8 cellular contexts compared by ENCODE assay signal in genomic region chr11:1763336-1763795, GRCh38. TPM values are rescaled to one million over a fixed set of nuclear protein-coding genes. Genes with fewer than 3 reads are reported as not detected.
DNase-seq lines count a peak whose midpoint lies in the region; ATAC-seq and TF ChIP-seq lines count a peak whose summit lies in the region.

No MANE protein-coding gene starts in this region.

- peak overlapping the region; percentile 83 for H3K4me3 Mint-ChIP-seq in natural killer cell

- H3K27ac ChIP-seq in KMS-11 = no peak overlapping the region
- peak overlapping the region; percentile 89 to 94 for H3K27ac ChIP-seq in coronary artery

- H3K27me3 ChIP-seq in KMS-11 (ENCODE audit: insufficient read depth, low read depth) = no peaks in the 10 kb centered on the region; the same call in 1 of the 2 replicates

- no peaks in the 10 kb centered on the region for H3K36me3 Mint-ChIP-seq in natural killer cell

- H3K4me1 ChIP-seq in KMS-11 (ENCODE audit: low read depth, poor library complexity, severe bottlenecking) = peaks cover 4% of the 10 kb centered on the region

- H4K20me1 ChIP-seq in KMS-11 (ENCODE audit: insufficient read depth) = no peaks in the 10 kb centered on the region

- H3K4me3 ChIP-seq in KMS-11 (IDR thresholded peaks at IDR 0.05; ENCODE audit: insufficient read depth, low read depth, low read length) (no peak overlapping the region), coronary artery (peak overlapping the region; percentile 98)

- H3K79me2 ChIP-seq in KMS-11 (ENCODE audit: insufficient read depth, low read depth) = no peaks in the 10 kb centered on the region

- intact Hi-C loops in natural killer cell (cut with micrococcal nuclease) = no loop called here

- H3K4me2 ChIP-seq in KMS-11 = peak overlapping the region; percentile 64

- peak; percentile 20 to 37 (median 30) for ATAC-seq in natural killer cell

- peak overlapping the region; percentile 47; the same call in 1 of the 2 replicates for H2AFZ ChIP-seq in KMS-11 (ENCODE audit: low read depth)

- no peaks in the 10 kb centered on the region for H3K27me3 Mint-ChIP-seq in natural killer cell (ENCODE audit: low read depth in 2 of 2)

- peak overlapping the region; percentile 77 for H3K9ac ChIP-seq in KMS-11

- H3K27ac Mint-ChIP-seq in natural killer cell = peak overlapping the region in 1 of 2 donors; percentile 93

- H3K9me3 Mint-ChIP-seq in natural killer cell = no peaks in the 10 kb centered on the region

- H3K4me1 Mint-ChIP-seq in natural killer cell = peaks cover 22 to 43% of the 10 kb centered on the region in 2 donors

- peak; percentile 27 for DNase-seq in stimulated activated CD4-positive, alpha-beta T cell treated with anti-CD3 and anti-CD28 coated beads, Interleukin-15, amount 100 ng/mL, for 24 hours
- DNase-seq in stimulated activated CD4-positive, alpha-beta T cell treated with anti-CD3 and anti-CD28 coated beads, Interleukin-4, amount 100 ng/mL, for 4 hours = no peak
- DNase-seq in coronary artery (ENCODE audit: low spot score) = no peak
- no peak for DNase-seq in natural killer cell
- no peak for DNase-seq in SK-N-DZ (ENCODE audit: low spot score)
- DNase-seq in NOMO-1 (lab: John Stamatoyannopoulos, UW; ENCODE audit: unreplicated experiment in 2 of 2) = no peak
- DNase-seq in HK-2 (ENCODE audit: unreplicated experiment) = no peak

- TF ChIP-seq CTCF in KMS-11 (conservative IDR thresholded peaks at IDR 0.05; ENCODE audit: low read depth, low read length) (no peak), coronary artery (IDR thresholded peaks at IDR 0.05) (no peak), natural killer cell (IDR thresholded peaks at IDR 0.05) (no peak)

- no peaks in the 10 kb centered on the region for H3K36me3 ChIP-seq in KMS-11 (ENCODE audit: insufficient read depth)

RNA-seq across cellular contexts. Expression of gene CTSD, which starts 0.4 kb away (rescaled TPM):
- total RNA-seq in natural killer cell = 100 to 1,000 TPM; 388 to 446 (median 415) TPM
- 77.7 and 81.6 TPM in 2 replicates for polyA plus RNA-seq in SK-N-DZ (2014; cell fraction: cytosol; rRNA removed)
- 46.8 and 46.9 TPM in 2 replicates for polyA plus RNA-seq in SK-N-DZ (2014; cell fraction: nucleus; rRNA removed)

RNA-seq across cellular contexts. Expression of gene IFITM10, which starts 13.0 kb away (rescaled TPM):
- total RNA-seq in natural killer cell = 1 to 10 TPM; 5.5 to 8.1 (median 6.5) TPM
- not detected in 2 replicates for polyA plus RNA-seq in SK-N-DZ (2014; cell fraction: cytosol; rRNA removed)
- polyA plus RNA-seq in SK-N-DZ (2014; cell fraction: nucleus; rRNA removed) = not detected in 2 replicates
